Comparison of ENCODE assay signal across 9 cellular contexts in genomic region chr1:67723620-67724019, GRCh38. TPM values are rescaled to one million over a fixed set of nuclear protein-coding genes. Genes with fewer than 3 reads are reported as not detected.
DNase-seq lines count a peak whose midpoint lies in the region; ATAC-seq and TF ChIP-seq lines count a peak whose summit lies in the region.
"Had no signal": no experiment of that assay in that cellular context is flagged by ENCODE, and none has a peak within 500 bp of the region (broad histone marks: within the 10 kb centered on the region; RNA-seq: fewer than 3 reads in every experiment).

No MANE protein-coding gene starts in this region.

- H3K36me3 ChIP-seq in adipocyte (ENCODE audit: control insufficient read depth, insufficient read depth, low read length, severe bottlenecking) (peaks cover 13% of the 10 kb centered on the region), gastrocnemius medialis (no peaks in the 10 kb centered on the region)

- WGBS in lower leg skin, 2 donors: 53 to 55% methylated on average over 2 of the region's 2 CpGs

- in situ Hi-C loops in gastrocnemius medialis (cut with MboI; ENCODE audit: low sequenced_read_pairs in 4 of 4): no loop called here

- peak; percentile 38 for DNase-seq in activated CD4-positive, alpha-beta T cell treated with anti-CD3 and anti-CD28 coated beads for 48 hours
- no peak for DNase-seq in activated CD4-positive, alpha-beta T cell treated with anti-CD3 and anti-CD28 coated beads for 4 hours
- no peak for DNase-seq in adipocyte (ENCODE audit: low read depth)
- DNase-seq in gastrocnemius medialis: no peak
- DNase-seq in ecto neural progenitor cell (ENCODE audit: low spot score): no peak
- no peak for DNase-seq in lower leg skin (ENCODE audit: low spot score in 2 of 2)
- no peak for DNase-seq in SK-N-DZ (ENCODE audit: low spot score)

- H3K4me1 ChIP-seq in adipocyte (ENCODE audit: control insufficient read depth, insufficient read depth, low read length) (peaks cover 54% of the 10 kb centered on the region), gastrocnemius medialis (peaks cover 8 to 23% of the 10 kb centered on the region in 2 donors)

- H3K9ac ChIP-seq in adipocyte (ENCODE audit: low read length): no peak overlapping the region

- ATAC-seq in HG03103 (IDR thresholded peaks at IDR 0.05; ENCODE audit: low read depth, unreplicated experiment) (peak; percentile 71), gastrocnemius medialis (peak; percentile 50 to 59)

- H3K27me3 ChIP-seq in adipocyte (replicated peaks; ENCODE audit: control insufficient read depth, insufficient read depth, low read length) (no peaks in the 10 kb centered on the region), gastrocnemius medialis (no peaks in the 10 kb centered on the region)
- H3K27me3 ChIP-seq: SJSA1 had no signal

- H3K9me3 ChIP-seq in adipocyte (ENCODE audit: control insufficient read depth, low read length) (no peaks in the 10 kb centered on the region), gastrocnemius medialis (no peaks in the 10 kb centered on the region)
- H3K9me3 ChIP-seq: SJSA1 had no signal

- intact Hi-C loops in gastrocnemius medialis (cut with DNase I; ENCODE audit: low total_unique reads): no loop called here
- intact Hi-C loops in lower leg skin (cut with DNase I; ENCODE audit: low total_unique reads): no loop called here

- TF ChIP-seq POLR2A in gastrocnemius medialis (IDR thresholded peaks at IDR 0.05) (no peak), lower leg skin (IDR thresholded peaks at IDR 0.05) (no peak)

- H3K4me3 ChIP-seq in adipocyte (ENCODE audit: low read length) (peak overlapping the region; percentile 24), gastrocnemius medialis (no peak overlapping the region), lower leg skin (ENCODE audit: low read depth, poor library complexity, severe bottlenecking) (no peak overlapping the region)
- H3K4me3 ChIP-seq: SJSA1 had no signal

- TF ChIP-seq CTCF in gastrocnemius medialis (IDR thresholded peaks at IDR 0.05 in 4 of 5, conservative IDR thresholded peaks at IDR 0.05 in 1 of 5) (no peak), lower leg skin (IDR thresholded peaks at IDR 0.05) (no peak)

- H3K27ac ChIP-seq in gastrocnemius medialis: peak overlapping the region in 2 of 4 donors; percentile 6 to 25
- H3K27ac ChIP-seq: SJSA1 had no signal

RNA-seq across cellular contexts. Expression of gene GADD45A, which starts 38.6 kb away (rescaled TPM):
- total RNA-seq in gastrocnemius medialis (100 to 1,000 TPM in 3 of 4 donors, 10 to 100 TPM in 1; 80.4 to 188 (median 142) TPM), lower leg skin (10 to 100 TPM; 25.2 to 44.4 (median 29.0) TPM)
- 21.2 and 29.5 TPM in 2 replicates for polyA plus RNA-seq in SK-N-DZ (2014; cell fraction: cytosol; rRNA removed)
- 57.2 and 60.1 TPM in 2 replicates for polyA plus RNA-seq in SK-N-DZ (2014; cell fraction: nucleus; rRNA removed)
